1 cellular context compared by ENCODE assay signal in genomic region chr5:57662991-57663390, GRCh38.
TF ChIP-seq lines count a peak whose summit lies in the region.

No MANE protein-coding gene starts in this region.

TF ChIP-seq in HepG2, 621 proteins besides CTCF, POLR2A, EP300 and RAD21 (continued from another document):
- TF ChIP-seq ZNF407 (CRISPR knock-in tag; IDR thresholded peaks at IDR 0.05; ENCODE audit: not compliant biosample characterization), result no peak
